27 cellular contexts compared by ENCODE assay signal in the genomic region with DNA sequence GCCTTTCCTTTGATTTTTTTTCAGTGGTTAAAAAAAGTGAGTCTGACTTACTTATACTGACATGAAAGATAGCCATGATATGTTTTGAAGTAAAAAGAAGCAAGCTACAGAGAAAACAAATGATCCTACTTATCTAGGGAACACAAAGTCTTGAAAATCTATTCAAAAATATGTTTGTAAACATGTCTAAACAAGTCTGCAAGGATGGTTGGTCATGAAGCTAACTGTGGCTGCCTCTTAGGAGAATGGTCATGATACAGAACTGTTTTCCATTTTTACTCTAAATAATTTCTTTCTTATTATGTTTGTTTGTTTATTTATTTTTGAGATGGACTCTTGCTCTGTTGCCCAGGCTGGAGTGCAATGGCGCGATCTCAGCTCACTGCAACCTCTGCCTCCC. TPM values are rescaled to one million over a fixed set of nuclear protein-coding genes. Genes with fewer than 3 reads are reported as not detected.
"Had no signal": no experiment of that assay in that cellular context is flagged by ENCODE, and none has a peak within 500 bp of the region (broad histone marks: within the 10 kb centered on the region; RNA-seq: fewer than 3 reads in every experiment).

No MANE protein-coding gene starts in this region.

- H3K27me3 ChIP-seq: colonic mucosa, gastrocnemius medialis, heart right ventricle, neural progenitor cell, right lobe of liver, testis, tibial nerve had no signal

- H2AFZ ChIP-seq: neural progenitor cell, parathyroid adenoma had no signal

- H3K9me3 ChIP-seq: colonic mucosa, gastrocnemius medialis, heart right ventricle, psoas muscle, right lobe of liver, testis, tibial nerve had no signal

- H3K9ac ChIP-seq: neural progenitor cell, parathyroid adenoma had no signal

- H3K4me1 ChIP-seq: colonic mucosa, gastrocnemius medialis, neural progenitor cell, parathyroid adenoma, psoas muscle, right lobe of liver, testis, tibial nerve had no signal

- H3K27ac Mint-ChIP-seq: immature natural killer cell; natural killer cell; neural progenitor cell; stimulated activated naive B cell treated with anti-CD40 and anti-IgM and Interleukin-4, amounts not matched to agents 10 μg/mL and 1 μg/mL and 100 μg/mL, for 72 hours; stimulated activated naive CD8-positive, alpha-beta T cell treated with anti-CD3 and anti-CD28 coated beads, Interleukin-15, amount 100 ng/mL, for 72 hours had no signal

- DNase-seq: colonic mucosa; dermis blood vessel endothelial cell; gastrocnemius medialis; heart right ventricle; immature natural killer cell; kidney; left colon; left ventricle myocardium superior; natural killer cell; psoas muscle; retina; right lobe of liver; stimulated activated CD4-positive, alpha-beta T cell treated with anti-CD3 and anti-CD28 coated beads, Interleukin-2, amount 100 ng/mL, for 24 hours; stimulated activated CD4-positive, alpha-beta T cell treated with anti-CD3 and anti-CD28 coated beads, Interleukin-4, amount 100 ng/mL, for 4 hours; stimulated activated naive B cell treated with anti-CD40 and anti-IgM and Interleukin-4, amounts not matched to agents 10 μg/mL and 1 μg/mL and 100 μg/mL, for 72 hours; stimulated activated naive CD8-positive, alpha-beta T cell treated with anti-CD3 and anti-CD28 coated beads, Interleukin-15, amount 100 ng/mL, for 72 hours; testis had no signal

- H3K79me2 ChIP-seq: parathyroid adenoma had no signal

- H3K4me3 ChIP-seq: colonic mucosa, gastrocnemius medialis, heart right ventricle, lung, neural progenitor cell, psoas muscle, right lobe of liver, testis, tibial nerve had no signal

- H3K27ac ChIP-seq: colonic mucosa, gastrocnemius medialis, heart right ventricle, neural progenitor cell, parathyroid adenoma, psoas muscle, right lobe of liver, tibial nerve had no signal

- H3K4me1 Mint-ChIP-seq: immature natural killer cell; natural killer cell; stimulated activated naive B cell treated with anti-CD40 and anti-IgM and Interleukin-4, amounts not matched to agents 10 μg/mL and 1 μg/mL and 100 μg/mL, for 72 hours; stimulated activated naive CD8-positive, alpha-beta T cell treated with anti-CD3 and anti-CD28 coated beads, Interleukin-15, amount 100 ng/mL, for 72 hours had no signal

- H3K36me3 ChIP-seq: colonic mucosa, gastrocnemius medialis, neural progenitor cell, right lobe of liver, tibial nerve had no signal

- H3K27me3 Mint-ChIP-seq: stimulated activated naive B cell treated with anti-CD40 and anti-IgM and Interleukin-4, amounts not matched to agents 10 μg/mL and 1 μg/mL and 100 μg/mL, for 72 hours had no signal

- FAIRE-seq: endothelial cell of umbilical vein had no signal

- H3K4me3 Mint-ChIP-seq: immature natural killer cell; natural killer cell; neural progenitor cell; stimulated activated naive B cell treated with anti-CD40 and anti-IgM and Interleukin-4, amounts not matched to agents 10 μg/mL and 1 μg/mL and 100 μg/mL, for 72 hours; stimulated activated naive CD8-positive, alpha-beta T cell treated with anti-CD3 and anti-CD28 coated beads, Interleukin-15, amount 100 ng/mL, for 72 hours had no signal

- H3K4me2 ChIP-seq: neural progenitor cell had no signal

- H3K9me3 Mint-ChIP-seq: immature natural killer cell; natural killer cell; neural progenitor cell; stimulated activated naive B cell treated with anti-CD40 and anti-IgM and Interleukin-4, amounts not matched to agents 10 μg/mL and 1 μg/mL and 100 μg/mL, for 72 hours; stimulated activated naive CD8-positive, alpha-beta T cell treated with anti-CD3 and anti-CD28 coated beads, Interleukin-15, amount 100 ng/mL, for 72 hours had no signal

- H3K36me3 Mint-ChIP-seq: immature natural killer cell; natural killer cell; neural progenitor cell; stimulated activated naive B cell treated with anti-CD40 and anti-IgM and Interleukin-4, amounts not matched to agents 10 μg/mL and 1 μg/mL and 100 μg/mL, for 72 hours had no signal

RNA-seq across cellular contexts. Expression of a gene that starts 21.5 kb away (rescaled TPM):
- total RNA-seq: natural killer cell had no signal
- polyA plus RNA-seq: immature natural killer cell had no signal

RNA-seq across cellular contexts. Expression of a gene that starts 47.5 kb away (rescaled TPM):
- total RNA-seq: cerebellum, colonic mucosa, endothelial cell of umbilical vein, esophagus mucosa, gastrocnemius medialis, left colon, myocyte, natural killer cell, tibial nerve, ureter had no signal
- polyA plus RNA-seq: endothelial cell of umbilical vein, fibroblast of lung, heart right ventricle, immature natural killer cell had no signal
